Comparison of ENCODE assay signal across 9 cellular contexts in genomic region chr1:219324629-219325367, GRCh38.
DNase-seq lines count a peak whose midpoint lies in the region; ATAC-seq, FAIRE-seq and TF ChIP-seq lines count a peak whose summit lies in the region.
"Had no signal": no experiment of that assay in that cellular context is flagged by ENCODE, and none has a peak within 500 bp of the region (broad histone marks: within the 10 kb centered on the region; RNA-seq: fewer than 3 reads in every experiment).

No MANE protein-coding gene starts in this region.

- H3K4me1 Mint-ChIP-seq in T-helper 2 cell treated with Interferon-gamma antibody and Interleukin-4, amounts not matched to agents 5 μg/mL and 100 μg/mL, for 36 hours (ENCODE audit: low read depth): no peaks in the 10 kb centered on the region
- H3K4me1 Mint-ChIP-seq in immature natural killer cell (no peaks in the 10 kb centered on the region), CD14-positive monocyte (no peaks in the 10 kb centered on the region)
- H3K4me1 Mint-ChIP-seq: memory B cell had no signal

- no peaks in the 10 kb centered on the region for H3K27me3 ChIP-seq in colonic mucosa

- no peak overlapping the region for H3K4me3 ChIP-seq in colonic mucosa

- no peak for FAIRE-seq in GM12892 (lab: Jason Lieb, UNC)

- H3K27ac Mint-ChIP-seq in T-helper 2 cell treated with Interferon-gamma antibody and Interleukin-4, amounts not matched to agents 5 μg/mL and 100 μg/mL, for 36 hours: no peak overlapping the region
- no peak overlapping the region for H3K27ac Mint-ChIP-seq in immature natural killer cell
- no peak overlapping the region for H3K27ac Mint-ChIP-seq in CD14-positive monocyte
- H3K27ac Mint-ChIP-seq: memory B cell had no signal

- H3K9me3 Mint-ChIP-seq in T-helper 2 cell treated with Interferon-gamma antibody and Interleukin-4, amounts not matched to agents 5 μg/mL and 100 μg/mL, for 36 hours: peaks cover 8% of the 10 kb centered on the region
- peaks cover 0 to 11% (median 2%) of the 10 kb centered on the region in 6 donors for H3K9me3 Mint-ChIP-seq in immature natural killer cell
- H3K9me3 Mint-ChIP-seq in CD14-positive monocyte: peaks cover 0 to 14% (median 2%) of the 10 kb centered on the region in 7 donors

- TF ChIP-seq POLR2A in GM12892 (IDR thresholded peaks at IDR 0.05; ENCODE audit: low read depth, low read length): no peak

- peak; percentile 10 for DNase-seq in T-helper 2 cell treated with Interferon-gamma antibody and Interleukin-4, amounts not matched to agents 5 μg/mL and 100 μg/mL, for 36 hours (ENCODE audit: low spot score)
- peak; percentile 95 for DNase-seq in non-pigmented ciliary epithelial cell (ENCODE audit: low read depth)
- DNase-seq in immature natural killer cell: no peak
- DNase-seq in CD14-positive monocyte (ENCODE audit: low spot score): no peak
- no peak for DNase-seq in GM12892 (ENCODE audit: insufficient read length)
- DNase-seq in colonic mucosa: no peak

- H3K9me3 ChIP-seq in colonic mucosa: no peaks in the 10 kb centered on the region

- intact Hi-C loops in CD14-positive monocyte (cut with micrococcal nuclease) (no loop called here), colonic mucosa (cut with DNase I) (no loop called here)

- H3K27ac ChIP-seq in colonic mucosa: no peak overlapping the region

- no peak overlapping the region for H3K9ac ChIP-seq in colonic mucosa (ENCODE audit: low read depth in 2 of 2, low read length in 2 of 2)

- peak; percentile 81 for ATAC-seq in GM18909 (IDR thresholded peaks at IDR 0.05; ENCODE audit: poor library complexity, unreplicated experiment)
- ATAC-seq in HG03159 (IDR thresholded peaks at IDR 0.05; ENCODE audit: unreplicated experiment): peak; percentile 90

- H3K4me1 ChIP-seq in colonic mucosa: no peaks in the 10 kb centered on the region

- H3K36me3 ChIP-seq in colonic mucosa: no peaks in the 10 kb centered on the region

- TF ChIP-seq CTCF in CD14-positive monocyte (IDR thresholded peaks at IDR 0.05) (no peak), colonic mucosa (IDR thresholded peaks at IDR 0.05) (no peak)

- peaks cover 24% of the 10 kb centered on the region for H3K27me3 Mint-ChIP-seq in T-helper 2 cell treated with Interferon-gamma antibody and Interleukin-4, amounts not matched to agents 5 μg/mL and 100 μg/mL, for 36 hours (ENCODE audit: low read depth)
- H3K27me3 Mint-ChIP-seq in immature natural killer cell (ENCODE audit: low read depth in 3 of 3) (no peaks in the 10 kb centered on the region), CD14-positive monocyte (ENCODE audit: low read depth in 3 of 3) (peaks cover 0 to 1% (median 0%) of the 10 kb centered on the region in 3 donors)
- H3K27me3 Mint-ChIP-seq: memory B cell had no signal

- H3K4me3 Mint-ChIP-seq in T-helper 2 cell treated with Interferon-gamma antibody and Interleukin-4, amounts not matched to agents 5 μg/mL and 100 μg/mL, for 36 hours: no peak overlapping the region
- H3K4me3 Mint-ChIP-seq in immature natural killer cell: no peak overlapping the region
- no peak overlapping the region for H3K4me3 Mint-ChIP-seq in CD14-positive monocyte
- H3K4me3 Mint-ChIP-seq: memory B cell had no signal

- H3K36me3 Mint-ChIP-seq in T-helper 2 cell treated with Interferon-gamma antibody and Interleukin-4, amounts not matched to agents 5 μg/mL and 100 μg/mL, for 36 hours (ENCODE audit: low read depth): no peaks in the 10 kb centered on the region
- H3K36me3 Mint-ChIP-seq in immature natural killer cell: no peaks in the 10 kb centered on the region
- H3K36me3 Mint-ChIP-seq in CD14-positive monocyte: no peaks in the 10 kb centered on the region

Comparison
In these comparisons a context has a peak if more than half of its experiments do, and no peak if none do; other contexts are left out.
1. DNase-seq: peak in T-helper 2 cell treated with Interferon-gamma antibody and Interleukin-4, amounts not matched to agents 5 μg/mL and 100 μg/mL, for 36 hours (single experiment) and non-pigmented ciliary epithelial cell (single experiment); none in immature natural killer cell (0 of 3), CD14-positive monocyte (single experiment), GM12892 (single experiment) and colonic mucosa (single experiment).